ENCODE assay signal across 24 cellular contexts in the genomic region with DNA sequence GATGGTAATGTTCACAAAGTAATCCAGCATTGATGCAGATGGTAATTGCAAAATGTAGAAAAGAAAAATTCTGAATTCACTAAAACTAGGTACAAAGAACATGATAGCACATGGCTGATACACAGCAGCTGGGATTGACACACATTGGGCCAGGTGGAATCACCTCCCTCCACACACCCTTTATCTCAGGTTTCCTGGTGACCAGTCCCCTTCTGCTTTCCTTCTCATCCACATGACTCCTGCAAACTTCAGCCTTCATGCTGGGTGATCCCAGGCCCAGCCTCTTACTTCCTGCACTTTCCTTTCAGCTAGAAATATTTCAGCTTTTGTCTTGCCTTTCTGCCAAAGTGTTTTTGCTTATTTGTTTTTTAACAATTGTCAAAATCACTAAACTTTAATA.
"Had no signal": no experiment of that assay in that cellular context is flagged by ENCODE, and none has a peak within 500 bp of the region (broad histone marks: within the 10 kb centered on the region; RNA-seq: fewer than 3 reads in every experiment).

No MANE protein-coding gene starts in this region.

- H3K9me3 Mint-ChIP-seq: activated CD4-positive, alpha-beta memory T cell treated with anti-CD3 and anti-CD28 coated beads, Interleukin-2, amount 10 ng/mL, durations not matched to agents 7 days and 5 days; activated naive CD4-positive, alpha-beta T cell treated with anti-CD3 and anti-CD28 coated beads for 36 hours; central memory CD8-positive, alpha-beta T cell had no signal

- H3K36me3 Mint-ChIP-seq: activated naive CD8-positive, alpha-beta T cell had no signal

- H3K4me1 Mint-ChIP-seq: activated CD4-positive, alpha-beta memory T cell treated with anti-CD3 and anti-CD28 coated beads, Interleukin-2, amount 10 ng/mL, durations not matched to agents 7 days and 5 days; activated CD4-positive, alpha-beta T cell treated with anti-CD3 and anti-CD28 coated beads for 36 hours; activated T-helper 17 cell treated with anti-CD3 and anti-CD28 coated beads, Interleukin-2, amount 50 U/mL, for 72 hours; central memory CD8-positive, alpha-beta T cell had no signal

- ATAC-seq: activated CD4-positive, alpha-beta T cell treated with anti-CD3 and anti-CD28 coated beads for 36 hours; activated T-helper 17 cell treated with anti-CD3 and anti-CD28 coated beads, Interleukin-2, amount 50 U/mL, for 72 hours; PC-3 had no signal

- H3K27ac ChIP-seq: VCaP had no signal

- DNase-seq: activated CD4-positive, alpha-beta memory T cell treated with anti-CD3 and anti-CD28 coated beads, Interleukin-2, amount 10 ng/mL, durations not matched to agents 7 days and 5 days; activated CD4-positive, alpha-beta T cell treated with anti-CD3 and anti-CD28 coated beads for 36 hours; activated CD4-positive, alpha-beta T cell treated with anti-CD3 and anti-CD28 coated beads, Interleukin-2, amount 50 U/mL, for 1 hour; activated gamma-delta T cell; activated naive CD4-positive, alpha-beta T cell treated with anti-CD3 and anti-CD28 coated beads for 36 hours; activated T-cell treated with anti-CD3 and anti-CD28 coated beads for 4 hours; activated T-cell treated with anti-CD3 and anti-CD28 coated beads, Interleukin-2, amount 50 U/mL, for 48 hours; amygdala; Karpas-422; MM.1S; NCI-H1105; NCI-H1436; NCI-H1694 treated with DMSO at 0.1 percent for 48 hours; NCI-H2029 treated with DMSO at 0.1 percent for 48 hours; NCI-H226; PC-3; SHP77 treated with DMSO at 0.1 percent for 48 hours; T-helper 2 cell; T1000 had no signal

- H3K27ac Mint-ChIP-seq: activated CD4-positive, alpha-beta memory T cell treated with anti-CD3 and anti-CD28 coated beads, Interleukin-2, amount 10 ng/mL, durations not matched to agents 7 days and 5 days; activated CD4-positive, alpha-beta T cell treated with anti-CD3 and anti-CD28 coated beads for 36 hours; activated naive CD4-positive, alpha-beta T cell treated with anti-CD3 and anti-CD28 coated beads for 36 hours; activated naive CD8-positive, alpha-beta T cell; activated T-helper 17 cell treated with anti-CD3 and anti-CD28 coated beads, Interleukin-2, amount 50 U/mL, for 72 hours; brain had no signal

- H3K4me3 Mint-ChIP-seq: activated CD4-positive, alpha-beta memory T cell treated with anti-CD3 and anti-CD28 coated beads, Interleukin-2, amount 10 ng/mL, durations not matched to agents 7 days and 5 days; activated CD4-positive, alpha-beta T cell treated with anti-CD3 and anti-CD28 coated beads for 36 hours; activated naive CD4-positive, alpha-beta T cell treated with anti-CD3 and anti-CD28 coated beads for 36 hours; activated naive CD8-positive, alpha-beta T cell; activated T-helper 17 cell treated with anti-CD3 and anti-CD28 coated beads, Interleukin-2, amount 50 U/mL, for 72 hours; brain; central memory CD8-positive, alpha-beta T cell had no signal
